ENCODE assay signal across 2 cellular contexts in genomic region chr17:7216242-7217112, GRCh38.
TF ChIP-seq lines count a peak whose summit lies in the region.

No MANE protein-coding gene starts in this region.

TF ChIP-seq in WTC11, 78 proteins besides CTCF, POLR2A, EP300 and RAD21:
- TF ChIP-seq JAZF1 (CRISPR knock-in tag; IDR thresholded peaks at IDR 0.05), result no peak
- no peak for TF ChIP-seq CDX4 (CRISPR knock-in tag; IDR thresholded peaks at IDR 0.05; ENCODE audit: borderline replicate concordance)
- no peak for TF ChIP-seq ZNF263 (CRISPR knock-in tag; IDR thresholded peaks at IDR 0.05; ENCODE audit: low read depth)
- TF ChIP-seq TEAD1 (CRISPR knock-in tag; IDR thresholded peaks at IDR 0.05), result no peak
- TF ChIP-seq ATF3 (CRISPR knock-in tag; conservative IDR thresholded peaks at IDR 0.05), result no peak
- no peak for TF ChIP-seq EMX1 (CRISPR knock-in tag; IDR thresholded peaks at IDR 0.05)
- TF ChIP-seq ZNF512 (CRISPR knock-in tag; IDR thresholded peaks at IDR 0.05; ENCODE audit: borderline replicate concordance), result no peak
- no peak for TF ChIP-seq ZNF423 (CRISPR knock-in tag; IDR thresholded peaks at IDR 0.05)
- TF ChIP-seq PRRX2 (CRISPR knock-in tag; IDR thresholded peaks at IDR 0.05), result no peak
- no peak for TF ChIP-seq JUN (CRISPR knock-in tag; IDR thresholded peaks at IDR 0.05)
- TF ChIP-seq GABPB1 (CRISPR knock-in tag; IDR thresholded peaks at IDR 0.05), result no peak
- no peak for TF ChIP-seq ZNF425 (CRISPR knock-in tag; conservative IDR thresholded peaks at IDR 0.05)
- TF ChIP-seq GTF2I (CRISPR knock-in tag; conservative IDR thresholded peaks at IDR 0.05), result no peak

TF ChIP-seq in HepG2, 621 proteins besides CTCF, POLR2A, EP300 and RAD21:
- TF ChIP-seq HNF4G (IDR thresholded peaks at IDR 0.05; ENCODE audit: borderline replicate concordance, low read depth, low read length), result no peak
- no peak for TF ChIP-seq HNF4G (CRISPR knock-in tag; IDR thresholded peaks at IDR 0.05; ENCODE audit: borderline replicate concordance, low read depth)
- no peak for TF ChIP-seq ZNF510 (CRISPR knock-in tag; IDR thresholded peaks at IDR 0.05; ENCODE audit: low read depth)
- no peak for TF ChIP-seq SNRNP70 (IDR thresholded peaks at IDR 0.05; ENCODE audit: low read depth, low read length)
- no peak for TF ChIP-seq HMGXB4 (CRISPR knock-in tag; IDR thresholded peaks at IDR 0.05; ENCODE audit: borderline replicate concordance in 1 of 2, low read depth in 1 of 2)
- no peak for TF ChIP-seq ELF3 (CRISPR knock-in tag; IDR thresholded peaks at IDR 0.05)
- TF ChIP-seq ZNF276 (CRISPR knock-in tag; IDR thresholded peaks at IDR 0.05; ENCODE audit: low read depth), result no peak
- TF ChIP-seq ZSCAN12 (CRISPR knock-in tag; IDR thresholded peaks at IDR 0.05), result no peak
- no peak for TF ChIP-seq ZNF296 (CRISPR knock-in tag; conservative IDR thresholded peaks at IDR 0.05)
- TF ChIP-seq ZNF616 (CRISPR knock-in tag; IDR thresholded peaks at IDR 0.05; ENCODE audit: low read depth), result no peak
- no peak for TF ChIP-seq ZNF597 (CRISPR knock-in tag; IDR thresholded peaks at IDR 0.05)
- no peak for TF ChIP-seq FOXM1 (CRISPR knock-in tag; IDR thresholded peaks at IDR 0.05)
TF ChIP-seq in HepG2: peak in this region for 0.
